ENCODE assay signal across 9 cellular contexts in genomic region chr3:53129344-53129743, GRCh38. TPM values are rescaled to one million over a fixed set of nuclear protein-coding genes. Genes with fewer than 3 reads are reported as not detected.
DNase-seq lines count a peak whose midpoint lies in the region; ATAC-seq and TF ChIP-seq lines count a peak whose summit lies in the region.
"Had no signal": no experiment of that assay in that cellular context is flagged by ENCODE, and none has a peak within 500 bp of the region (broad histone marks: within the 10 kb centered on the region; RNA-seq: fewer than 3 reads in every experiment).

No MANE protein-coding gene starts in this region.

- 42 to 46% methylated on average over 3 of the region's 3 CpGs for WGBS in testis, 2 donors

- peak overlapping the region; percentile 96 for H3K27ac Mint-ChIP-seq in T-helper 2 cell treated with Interferon-gamma antibody and Interleukin-4, amounts not matched to agents 5 μg/mL and 100 μg/mL, for 36 hours
- peak overlapping the region; percentile 99 for H3K27ac Mint-ChIP-seq in activated T-helper 17 cell treated with anti-CD3 and anti-CD28 coated beads, Interleukin-2, amount 50 U/mL, for 72 hours
- H3K27ac Mint-ChIP-seq in immature natural killer cell: peak overlapping the region; percentile 97 to 100 (median 99)

- no peak for TF ChIP-seq POLR2A in testis (IDR thresholded peaks at IDR 0.05)

- no peak for TF ChIP-seq CTCF in testis (IDR thresholded peaks at IDR 0.05)

- peak overlapping the region; percentile 87 to 90 for H3K27ac ChIP-seq in testis

- intact Hi-C loops in testis (cut with DNase I; ENCODE audit: low total_unique reads): no loop called here

- H3K36me3 Mint-ChIP-seq in T-helper 2 cell treated with Interferon-gamma antibody and Interleukin-4, amounts not matched to agents 5 μg/mL and 100 μg/mL, for 36 hours (ENCODE audit: low read depth): peaks cover 14% of the 10 kb centered on the region
- H3K36me3 Mint-ChIP-seq in activated T-helper 17 cell treated with anti-CD3 and anti-CD28 coated beads, Interleukin-2, amount 50 U/mL, for 72 hours (ENCODE audit: low read depth): no peaks in the 10 kb centered on the region
- peaks cover 6% of the 10 kb centered on the region in 3 donors for H3K36me3 Mint-ChIP-seq in immature natural killer cell

- DNase-seq in T-helper 2 cell treated with Interferon-gamma antibody and Interleukin-4, amounts not matched to agents 5 μg/mL and 100 μg/mL, for 36 hours (ENCODE audit: low spot score): no peak
- DNase-seq in T-helper 2 cell: no peak
- DNase-seq in immature natural killer cell: no peak
- DNase-seq in testis: no peak
- DNase-seq in NCI-H146 treated with DMSO at 0.1 percent for 48 hours (lab: John Stamatoyannopoulos, UW; ENCODE audit: unreplicated experiment): no peak
- DNase-seq in HPDE6-E6E7 (ENCODE audit: extremely low spot score): no peak
- no peak for DNase-seq in NCI-H187 treated with DMSO at 0.1 percent for 48 hours (lab: John Stamatoyannopoulos, UW)
- DNase-seq: substantia nigra had no signal

- peak overlapping the region; percentile 96 for H3K4me3 Mint-ChIP-seq in T-helper 2 cell treated with Interferon-gamma antibody and Interleukin-4, amounts not matched to agents 5 μg/mL and 100 μg/mL, for 36 hours
- peak overlapping the region; percentile 97 for H3K4me3 Mint-ChIP-seq in activated T-helper 17 cell treated with anti-CD3 and anti-CD28 coated beads, Interleukin-2, amount 50 U/mL, for 72 hours
- H3K4me3 Mint-ChIP-seq in immature natural killer cell: peak overlapping the region; percentile 87 to 96 (median 90)

- H3K4me3 ChIP-seq in testis: peak overlapping the region; percentile 84 to 90

- no peak for ATAC-seq in activated T-helper 17 cell treated with anti-CD3 and anti-CD28 coated beads, Interleukin-2, amount 50 U/mL, for 72 hours (replicated peaks)

- no peaks in the 10 kb centered on the region for H3K27me3 Mint-ChIP-seq in T-helper 2 cell treated with Interferon-gamma antibody and Interleukin-4, amounts not matched to agents 5 μg/mL and 100 μg/mL, for 36 hours (ENCODE audit: low read depth)
- H3K27me3 Mint-ChIP-seq in activated T-helper 17 cell treated with anti-CD3 and anti-CD28 coated beads, Interleukin-2, amount 50 U/mL, for 72 hours: no peaks in the 10 kb centered on the region
- H3K27me3 Mint-ChIP-seq in immature natural killer cell (ENCODE audit: low read depth in 3 of 3): peaks cover 7 to 9% (median 7%) of the 10 kb centered on the region in 3 donors

- no peaks in the 10 kb centered on the region for H3K9me3 ChIP-seq in testis

- H3K36me3 ChIP-seq in testis (ENCODE audit: low read depth, missing control alignments): no peaks in the 10 kb centered on the region

- peaks cover 37% of the 10 kb centered on the region for H3K4me1 ChIP-seq in testis

- H3K27me3 ChIP-seq in testis: no peaks in the 10 kb centered on the region

- H3K9me3 Mint-ChIP-seq in T-helper 2 cell treated with Interferon-gamma antibody and Interleukin-4, amounts not matched to agents 5 μg/mL and 100 μg/mL, for 36 hours: no peaks in the 10 kb centered on the region
- no peaks in the 10 kb centered on the region for H3K9me3 Mint-ChIP-seq in activated T-helper 17 cell treated with anti-CD3 and anti-CD28 coated beads, Interleukin-2, amount 50 U/mL, for 72 hours
- H3K9me3 Mint-ChIP-seq in immature natural killer cell: no peaks in the 10 kb centered on the region

- peaks cover 18% of the 10 kb centered on the region for H3K4me1 Mint-ChIP-seq in T-helper 2 cell treated with Interferon-gamma antibody and Interleukin-4, amounts not matched to agents 5 μg/mL and 100 μg/mL, for 36 hours (ENCODE audit: low read depth)
- H3K4me1 Mint-ChIP-seq in activated T-helper 17 cell treated with anti-CD3 and anti-CD28 coated beads, Interleukin-2, amount 50 U/mL, for 72 hours: peaks cover 8% of the 10 kb centered on the region
- H3K4me1 Mint-ChIP-seq in immature natural killer cell: peaks cover 22 to 31% of the 10 kb centered on the region in 2 donors

RNA-seq across cellular contexts. Expression of gene RFT1, which starts 0.9 kb away (rescaled TPM):
- total RNA-seq in activated T-helper 17 cell treated with anti-CD3 and anti-CD28 coated beads, Interleukin-2, amount 50 U/mL, for 72 hours: 10 to 100 TPM; 24.6 to 42.0 TPM
- polyA plus RNA-seq in immature natural killer cell (10 to 100 TPM; 14.2 to 29.2 (median 21.7) TPM), testis (ENCODE audit: insufficient read depth, low read depth, low replicate concordance) (36.8 TPM)
- total RNA-seq in testis: 10 to 100 TPM; 27.2 to 33.9 TPM

RNA-seq across cellular contexts. Expression of gene PRKCD, which starts 31.7 kb away (rescaled TPM):
- total RNA-seq in activated T-helper 17 cell treated with anti-CD3 and anti-CD28 coated beads, Interleukin-2, amount 50 U/mL, for 72 hours: 10 to 100 TPM; 20.4 to 21.8 TPM
- polyA plus RNA-seq in immature natural killer cell: 10 to 100 TPM; 14.7 to 36.8 (median 26.1) TPM
- 10 to 100 TPM; 36.3 to 44.5 TPM for total RNA-seq in testis
- polyA plus RNA-seq in testis (ENCODE audit: insufficient read depth, low read depth, low replicate concordance): 42.3 TPM
